1 cellular context compared by ENCODE assay signal in the genomic region with DNA sequence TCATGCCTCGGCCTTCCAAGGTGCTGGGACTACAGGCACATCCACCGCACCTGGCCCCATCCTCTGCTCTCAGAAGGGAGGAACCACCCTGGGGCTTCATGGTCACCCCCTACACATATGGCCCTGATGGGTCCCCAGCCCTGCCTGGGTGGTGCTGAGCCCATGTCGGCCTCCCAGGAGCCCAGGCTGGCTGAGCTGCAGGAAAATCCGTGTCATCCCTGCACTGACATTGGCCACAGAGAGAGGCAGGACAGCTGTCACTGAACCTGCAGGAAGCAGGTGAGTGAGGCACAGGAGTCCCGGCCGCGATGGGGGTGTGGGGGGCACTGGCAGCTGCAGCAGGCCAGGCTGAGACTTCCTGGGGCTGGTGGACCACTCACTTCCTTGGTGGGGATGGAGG.
TF ChIP-seq lines count a peak whose summit lies in the region.

No MANE protein-coding gene starts in this region.

TF ChIP-seq in HepG2, 621 proteins besides CTCF, POLR2A, EP300 and RAD21 (continued from another document):
- TF ChIP-seq, protein P1, sequence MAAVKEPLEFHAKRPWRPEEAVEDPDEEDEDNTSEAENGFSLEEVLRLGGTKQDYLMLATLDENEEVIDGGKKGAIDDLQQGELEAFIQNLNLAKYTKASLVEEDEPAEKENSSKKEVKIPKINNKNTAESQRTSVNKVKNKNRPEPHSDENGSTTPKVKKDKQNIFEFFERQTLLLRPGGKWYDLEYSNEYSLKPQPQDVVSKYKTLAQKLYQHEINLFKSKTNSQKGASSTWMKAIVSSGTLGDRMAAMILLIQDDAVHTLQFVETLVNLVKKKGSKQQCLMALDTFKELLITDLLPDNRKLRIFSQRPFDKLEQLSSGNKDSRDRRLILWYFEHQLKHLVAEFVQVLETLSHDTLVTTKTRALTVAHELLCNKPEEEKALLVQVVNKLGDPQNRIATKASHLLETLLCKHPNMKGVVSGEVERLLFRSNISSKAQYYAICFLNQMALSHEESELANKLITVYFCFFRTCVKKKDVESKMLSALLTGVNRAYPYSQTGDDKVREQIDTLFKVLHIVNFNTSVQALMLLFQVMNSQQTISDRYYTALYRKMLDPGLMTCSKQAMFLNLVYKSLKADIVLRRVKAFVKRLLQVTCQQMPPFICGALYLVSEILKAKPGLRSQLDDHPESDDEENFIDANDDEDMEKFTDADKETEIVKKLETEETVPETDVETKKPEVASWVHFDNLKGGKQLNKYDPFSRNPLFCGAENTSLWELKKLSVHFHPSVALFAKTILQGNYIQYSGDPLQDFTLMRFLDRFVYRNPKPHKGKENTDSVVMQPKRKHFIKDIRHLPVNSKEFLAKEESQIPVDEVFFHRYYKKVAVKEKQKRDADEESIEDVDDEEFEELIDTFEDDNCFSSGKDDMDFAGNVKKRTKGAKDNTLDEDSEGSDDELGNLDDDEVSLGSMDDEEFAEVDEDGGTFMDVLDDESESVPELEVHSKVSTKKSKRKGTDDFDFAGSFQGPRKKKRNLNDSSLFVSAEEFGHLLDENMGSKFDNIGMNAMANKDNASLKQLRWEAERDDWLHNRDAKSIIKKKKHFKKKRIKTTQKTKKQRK (IDR thresholded peaks at IDR 0.05; ENCODE audit: low read length) = no peak
